8 cellular contexts compared by ENCODE assay signal in the genomic region with DNA sequence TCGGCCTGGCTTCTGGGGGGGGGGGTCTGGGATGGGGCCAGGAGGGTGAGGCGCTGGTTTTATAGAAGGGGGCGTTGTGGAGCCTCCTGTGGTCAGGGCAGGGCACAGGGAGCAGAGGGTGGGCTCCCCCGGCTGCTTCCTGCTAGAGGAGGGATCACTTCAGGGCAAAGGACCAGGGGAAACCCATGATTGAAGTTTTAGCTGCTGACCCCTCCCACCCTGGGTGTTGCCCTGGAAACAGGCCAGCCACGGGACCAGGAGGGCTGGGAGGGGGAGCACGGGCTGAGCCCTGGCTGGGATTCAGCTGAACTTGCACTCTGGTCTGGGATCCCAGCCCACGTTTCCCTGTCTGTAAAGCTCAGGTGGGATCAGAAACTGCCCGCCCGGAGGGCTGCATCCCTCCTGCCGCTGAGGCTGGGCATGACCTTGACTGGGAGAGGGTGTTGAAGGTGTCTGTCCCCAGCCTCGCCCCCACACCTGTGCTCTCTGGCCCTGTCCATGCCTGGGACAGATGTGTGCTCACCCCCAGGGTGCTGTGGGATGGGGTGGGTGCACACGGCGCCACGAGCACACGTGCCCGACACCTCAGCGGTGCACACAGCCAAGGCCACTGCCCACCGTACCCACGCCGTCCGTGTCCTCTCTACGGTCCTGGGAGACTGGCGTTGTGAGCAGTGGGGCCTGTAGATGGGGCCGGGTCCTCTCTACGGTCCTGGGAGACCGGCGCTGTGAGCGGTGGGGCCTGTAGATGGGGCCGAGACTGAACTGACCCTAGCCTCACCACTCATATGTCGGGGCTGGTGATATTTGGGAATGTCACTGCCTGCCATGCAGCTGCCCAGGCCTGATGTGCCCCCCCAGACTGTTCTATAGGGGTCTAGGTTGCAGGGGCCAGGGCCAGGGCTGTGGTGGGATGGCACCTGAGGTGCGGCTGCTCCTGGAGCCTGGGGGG. TPM values are rescaled to one million over a fixed set of nuclear protein-coding genes. Genes with fewer than 3 reads are reported as not detected.
A peak's percentile ranks its signal among the peaks of the same experiment; 100 is the strongest.
DNase-seq lines count a peak whose midpoint lies in the region; ATAC-seq and TF ChIP-seq lines count a peak whose summit lies in the region.

No MANE protein-coding gene starts in this region.

- H3K27me3 ChIP-seq in mesendoderm (ENCODE audit: insufficient read depth, low read length, poor library complexity) = no peaks in the 10 kb centered on the region

- no peak overlapping the region for H4K5ac ChIP-seq in mesendoderm (ENCODE audit: low read length)

- H3K18ac ChIP-seq in mesendoderm (ENCODE audit: low read length) = peak overlapping the region; percentile 78

- TF ChIP-seq CTCF in GM13977 (IDR thresholded peaks at IDR 0.05; ENCODE audit: extremely low read depth, insufficient read depth, missing control alignments) (no peak), RWPE1 (conservative IDR thresholded peaks at IDR 0.05; ENCODE audit: low read depth) (no peak), endothelial cell (IDR thresholded peaks at IDR 0.05; ENCODE audit: unreplicated experiment) (no peak)

- H3K23ac ChIP-seq in mesendoderm (ENCODE audit: low read length) = no peak overlapping the region

- peak overlapping the region; percentile 63 for H3K4ac ChIP-seq in mesendoderm (ENCODE audit: low read depth, low read length)

- no peaks in the 10 kb centered on the region for H3K9me3 Mint-ChIP-seq in endothelial cell (ENCODE audit: unreplicated experiment)

- H3K27ac ChIP-seq in RWPE1 (peak overlapping the region; percentile 99), mesendoderm (ENCODE audit: low read depth, low read length) (peak overlapping the region; percentile 88)

- peaks cover 6% of the 10 kb centered on the region for H3K4me1 ChIP-seq in mesendoderm (ENCODE audit: control insufficient read depth, low read depth, low read length)

- no peak overlapping the region for H4K8ac ChIP-seq in mesendoderm (ENCODE audit: low read depth, low read length)

- H3K36me3 ChIP-seq in mesendoderm (ENCODE audit: control insufficient read depth, insufficient read depth, low read length) = peaks cover 2% of the 10 kb centered on the region

- DNase-seq in GM13977 (ENCODE audit: low spot score) (peak; percentile 81), RWPE1 (ENCODE audit: low spot score) (peak; percentile 75), endothelial cell (ENCODE audit: low spot score) (peak; percentile 72), mesendoderm (peak; percentile 95), HT-29 (ENCODE audit: low spot score) (no peak), SKM-1 (lab: John Stamatoyannopoulos, UW; ENCODE audit: unreplicated experiment) (no peak), DMS153 (lab: John Stamatoyannopoulos, UW) (no peak)

- H2BK15ac ChIP-seq in mesendoderm (replicated peaks; ENCODE audit: low read depth) = no peak overlapping the region

- peak overlapping the region; percentile 85 for H3K4me2 ChIP-seq in mesendoderm (ENCODE audit: low read length)

- H3K27ac Mint-ChIP-seq in endothelial cell (ENCODE audit: unreplicated experiment) = peak overlapping the region; percentile 74

- no peak overlapping the region for H3K4me3 ChIP-seq in mesendoderm (ENCODE audit: low read length)

- CTCF ChIA-PET in RWPE1 (lab: Yijun Ruan, JAX) = interaction anchor here (0.6 to 1.5 kb wide), 4 partner anchors 80 to 670 kb away, joined by 3 to 5 read pairs (median 4); no protein-coding TSS in a partner anchor

- H2BK5ac ChIP-seq in mesendoderm (ENCODE audit: low read length) = no peak overlapping the region

- H3K27me3 Mint-ChIP-seq in endothelial cell (ENCODE audit: unreplicated experiment) = peaks cover 8% of the 10 kb centered on the region

- WGBS in mesendoderm (ENCODE audit: extremely low coverage, insufficient coverage, low lambda C conversion rate) = no CpG with 5 or more reads among the region's 31 CpGs

- H3K79me1 ChIP-seq in mesendoderm (ENCODE audit: low read length) = peaks cover 6% of the 10 kb centered on the region

- peak overlapping the region; percentile 59 for H3K9ac ChIP-seq in mesendoderm (ENCODE audit: low read length)

- peak overlapping the region; percentile 47 for H2BK120ac ChIP-seq in mesendoderm (ENCODE audit: low read depth, low read length)

- H3K79me2 ChIP-seq in mesendoderm (ENCODE audit: control insufficient read depth, insufficient read depth, low read length) = peaks cover 16% of the 10 kb centered on the region

- ATAC-seq in HG02623 (IDR thresholded peaks at IDR 0.05; ENCODE audit: unreplicated experiment) = no peak

- H3K4me1 Mint-ChIP-seq in endothelial cell (ENCODE audit: unreplicated experiment) = peaks cover 10% of the 10 kb centered on the region

- peak overlapping the region; percentile 59 for H3K4me3 Mint-ChIP-seq in endothelial cell (ENCODE audit: unreplicated experiment)

- in situ Hi-C loops in GM13977 (cut with MboI; ENCODE audit: low pct_unique_long_range_greater_than_20kb, low sequenced_read_pairs, unreplicated experiment) = no loop called here

- no peaks in the 10 kb centered on the region for H3K36me3 Mint-ChIP-seq in endothelial cell (ENCODE audit: low read depth, unreplicated experiment)

- POLR2A ChIA-PET in RWPE1 (lab: Yijun Ruan, JAX; ENCODE audit: low non-redundant PET) = interaction anchor here (1.3 kb wide), 1 partner anchor 26 kb away, joined by 4 read pairs; no protein-coding TSS in a partner anchor

- H3K56ac ChIP-seq in mesendoderm (ENCODE audit: low read length) = peak overlapping the region; percentile 80

- peak overlapping the region; percentile 2 for H2AK5ac ChIP-seq in mesendoderm (ENCODE audit: low read length)

RNA-seq across cellular contexts. Expression of a gene that starts 2.3 kb away (rescaled TPM):
- total RNA-seq in endothelial cell (ENCODE audit: unreplicated experiment) = 26.4 TPM
- polyA plus RNA-seq in mesendoderm (2013, experiment 1 of 2) = 20.6 TPM
- polyA plus RNA-seq in mesendoderm (2013, experiment 2 of 2) = 19.9 TPM
- total RNA-seq in HT-29 (2014; rRNA removed; shearing (Covaris generic)) = 29.2 and 39.6 TPM in 2 replicates

RNA-seq across cellular contexts. Expression of a gene that starts 2.6 kb away (rescaled TPM):
- total RNA-seq in endothelial cell (ENCODE audit: unreplicated experiment) = 76.7 TPM
- polyA plus RNA-seq in mesendoderm (2013, experiment 1 of 2) = 270 TPM
- 276 TPM for polyA plus RNA-seq in mesendoderm (2013, experiment 2 of 2)
- 1,254 and 1,310 TPM in 2 replicates for total RNA-seq in HT-29 (2014; rRNA removed; shearing (Covaris generic))

RNA-seq across cellular contexts. Expression of a gene that starts 12.2 kb away (rescaled TPM):
- total RNA-seq in endothelial cell (ENCODE audit: unreplicated experiment) = 49.6 TPM
- 58.7 TPM for polyA plus RNA-seq in mesendoderm (2013, experiment 1 of 2)
- polyA plus RNA-seq in mesendoderm (2013, experiment 2 of 2) = 55.5 TPM
- 916 and 940 TPM in 2 replicates for total RNA-seq in HT-29 (2014; rRNA removed; shearing (Covaris generic))

RNA-seq across cellular contexts. Expression of a gene that starts 17.2 kb away (rescaled TPM):
- total RNA-seq in endothelial cell (ENCODE audit: unreplicated experiment) = 28.8 TPM
- 5.0 TPM for polyA plus RNA-seq in mesendoderm (2013, experiment 1 of 2)
- 4.8 TPM for polyA plus RNA-seq in mesendoderm (2013, experiment 2 of 2)
- total RNA-seq in HT-29 (2014; rRNA removed; shearing (Covaris generic)) = 204 and 225 TPM in 2 replicates

RNA-seq across cellular contexts. Expression of a gene that starts 26.3 kb away (rescaled TPM):
- total RNA-seq in endothelial cell (ENCODE audit: unreplicated experiment) = 40.5 TPM
- polyA plus RNA-seq in mesendoderm (2013, experiment 1 of 2) = 25.3 TPM
- polyA plus RNA-seq in mesendoderm (2013, experiment 2 of 2) = 26.5 TPM
- 174 and 202 TPM in 2 replicates for total RNA-seq in HT-29 (2014; rRNA removed; shearing (Covaris generic))

Comparison
In these comparisons a context has a peak if more than half of its experiments do, and no peak if none do; other contexts are left out.
1. DNase-seq: peak in GM13977 (single experiment), RWPE1 (single experiment), endothelial cell (single experiment) and mesendoderm (single experiment); none in HT-29 (single experiment), SKM-1 (single experiment) and DMS153 (single experiment).
2. RNA of a gene that starts 2.6 kb away (total RNA-seq): 1,254 to 1,310 TPM in HT-29; 76.7 TPM in endothelial cell (single experiment); every median in the first group is over 10 times any median in the second.
3. RNA of a gene that starts 12.2 kb away (total RNA-seq): 916 to 940 TPM in HT-29; 49.6 TPM in endothelial cell (single experiment); every median in the first group is over 10 times any median in the second.